ENCODE assay signal across 12 cellular contexts in genomic region chr3:155065537-155065936, GRCh38. TPM values are rescaled to one million over a fixed set of nuclear protein-coding genes. Genes with fewer than 3 reads are reported as not detected.
DNase-seq lines count a peak whose midpoint lies in the region; ATAC-seq, FAIRE-seq and TF ChIP-seq lines count a peak whose summit lies in the region.
"Had no signal": no experiment of that assay in that cellular context is flagged by ENCODE, and none has a peak within 500 bp of the region (broad histone marks: within the 10 kb centered on the region; RNA-seq: fewer than 3 reads in every experiment).

No MANE protein-coding gene starts in this region.

- H3K9ac ChIP-seq in astrocyte (ENCODE audit: low read length), result no peak overlapping the region

- H3K4me3 Mint-ChIP-seq in astrocyte (ENCODE audit: unreplicated experiment), result no peak overlapping the region
- H3K4me3 Mint-ChIP-seq: activated naive CD4-positive, alpha-beta T cell treated with anti-CD3 and anti-CD28 coated beads, Interleukin-2, amount 10 ng/mL, durations not matched to agents 7 days and 5 days; IgD-negative memory B cell had no signal

- H3K4me1 Mint-ChIP-seq in astrocyte (ENCODE audit: low read depth, unreplicated experiment), result peaks cover 44% of the 10 kb centered on the region
- H3K4me1 Mint-ChIP-seq: activated naive CD4-positive, alpha-beta T cell treated with anti-CD3 and anti-CD28 coated beads, Interleukin-2, amount 10 ng/mL, durations not matched to agents 7 days and 5 days; IgD-negative memory B cell had no signal

- H3K27me3 Mint-ChIP-seq in astrocyte (ENCODE audit: low read depth, unreplicated experiment), result no peaks in the 10 kb centered on the region
- H3K27me3 Mint-ChIP-seq: activated naive CD4-positive, alpha-beta T cell treated with anti-CD3 and anti-CD28 coated beads, Interleukin-2, amount 10 ng/mL, durations not matched to agents 7 days and 5 days; IgD-negative memory B cell had no signal

- H3K27me3 ChIP-seq in astrocyte (ENCODE audit: insufficient read depth, low read length) (no peaks in the 10 kb centered on the region), left lung (no peaks in the 10 kb centered on the region), BE2C (no peaks in the 10 kb centered on the region), A673 (replicated peaks; ENCODE audit: insufficient read depth, low read depth, low read length, poor library complexity) (no peaks in the 10 kb centered on the region)

- POLR2A ChIA-PET in A673 (lab: Charles Lee; ENCODE audit: low non-redundant PET), result no interaction called here

- H3K9me3 ChIP-seq in astrocyte (ENCODE audit: insufficient read depth, low read depth, low read length), result no peaks in the 10 kb centered on the region
- no peaks in the 10 kb centered on the region for H3K9me3 ChIP-seq in left lung
- no peaks in the 10 kb centered on the region for H3K9me3 ChIP-seq in BE2C
- no peaks in the 10 kb centered on the region for H3K9me3 ChIP-seq in A673 (ENCODE audit: low read depth, low read length, poor library complexity, severe bottlenecking)

- intact Hi-C loops in left lung (cut with DNase I) (no loop called here), A673 (cut with micrococcal nuclease; ENCODE audit: unreplicated experiment) (no loop called here)

- H3K4me2 ChIP-seq in astrocyte (ENCODE audit: low read length), result no peak overlapping the region

- no peaks in the 10 kb centered on the region for H4K20me1 ChIP-seq in astrocyte (ENCODE audit: insufficient read depth, low read length)

- TF ChIP-seq CTCF in astrocyte (IDR thresholded peaks at IDR 0.05; ENCODE audit: insufficient read depth, low read depth, low read length) (no peak), left lung (IDR thresholded peaks at IDR 0.05) (no peak), BE2C (IDR thresholded peaks at IDR 0.05; ENCODE audit: low read depth, low read length) (no peak), A673 (conservative IDR thresholded peaks at IDR 0.05; ENCODE audit: low read depth, low read length) (no peak)

- DNase-seq in CD1c-positive myeloid dendritic cell (ENCODE audit: extremely low spot score), result peak; percentile 39
- DNase-seq in HS-27A (ENCODE audit: low read depth), result peak; percentile 69
- DNase-seq in astrocyte (ENCODE audit: low read depth), result peak; percentile 66
- DNase-seq in left lung, result no peak
- DNase-seq in COLO668 (lab: John Stamatoyannopoulos, UW; ENCODE audit: unreplicated experiment), result no peak
- no peak for DNase-seq in BE2C
- DNase-seq in A673 (ENCODE audit: low spot score), result no peak
- no peak for DNase-seq in NCI-H2196 (lab: John Stamatoyannopoulos, UW; ENCODE audit: unreplicated experiment)
- DNase-seq: activated naive CD4-positive, alpha-beta T cell treated with anti-CD3 and anti-CD28 coated beads, Interleukin-2, amount 10 ng/mL, durations not matched to agents 7 days and 5 days; NCI-H774; WERI-Rb-1 had no signal

- peak overlapping the region; percentile 95 for H3K27ac Mint-ChIP-seq in astrocyte (ENCODE audit: unreplicated experiment)
- H3K27ac Mint-ChIP-seq: activated naive CD4-positive, alpha-beta T cell treated with anti-CD3 and anti-CD28 coated beads, Interleukin-2, amount 10 ng/mL, durations not matched to agents 7 days and 5 days; IgD-negative memory B cell had no signal

- no peaks in the 10 kb centered on the region for H3K9me3 Mint-ChIP-seq in astrocyte (ENCODE audit: unreplicated experiment)
- H3K9me3 Mint-ChIP-seq: activated naive CD4-positive, alpha-beta T cell treated with anti-CD3 and anti-CD28 coated beads, Interleukin-2, amount 10 ng/mL, durations not matched to agents 7 days and 5 days had no signal

- CTCF ChIA-PET in A673 (lab: Charles Lee), result no interaction called here

- H3K36me3 Mint-ChIP-seq in astrocyte (ENCODE audit: low read depth, unreplicated experiment), result no peaks in the 10 kb centered on the region
- H3K36me3 Mint-ChIP-seq: activated naive CD4-positive, alpha-beta T cell treated with anti-CD3 and anti-CD28 coated beads, Interleukin-2, amount 10 ng/mL, durations not matched to agents 7 days and 5 days; IgD-negative memory B cell had no signal

- H3K4me3 ChIP-seq in astrocyte (ENCODE audit: insufficient read depth, low read depth, low read length) (no peak overlapping the region), left lung (no peak overlapping the region), BE2C (ENCODE audit: low read depth, low read length) (no peak overlapping the region), A673 (ENCODE audit: low read depth, low read length, poor library complexity, severe bottlenecking) (no peak overlapping the region)

- peak; percentile 85 for ATAC-seq in left lung

- no peaks in the 10 kb centered on the region for H3K36me3 ChIP-seq in astrocyte (ENCODE audit: insufficient read depth, low read length)
- H3K36me3 ChIP-seq in left lung, result no peaks in the 10 kb centered on the region
- no peaks in the 10 kb centered on the region for H3K36me3 ChIP-seq in BE2C
- no peaks in the 10 kb centered on the region for H3K36me3 ChIP-seq in A673 (ENCODE audit: insufficient read depth, low read length, poor library complexity, severe bottlenecking)
- H3K36me3 ChIP-seq: WERI-Rb-1 had no signal

- no TSS peak for BruUV-seq in A673 (replicated peaks; lab: Mats Ljungman, UMichigan)

- H3K4me1 ChIP-seq in astrocyte (ENCODE audit: insufficient read depth, low read length) (peaks cover 11% of the 10 kb centered on the region), left lung (no peaks in the 10 kb centered on the region), BE2C (no peaks in the 10 kb centered on the region), A673 (ENCODE audit: insufficient read depth, low read length, poor library complexity, severe bottlenecking) (no peaks in the 10 kb centered on the region)

- H2AFZ ChIP-seq in astrocyte (ENCODE audit: low read depth, low read length), result no peak overlapping the region

- H3K27ac ChIP-seq in astrocyte (ENCODE audit: low read depth, low read length), result no peak overlapping the region
- no peak overlapping the region for H3K27ac ChIP-seq in left lung
- no peak overlapping the region for H3K27ac ChIP-seq in A673 (ENCODE audit: low read depth, low read length, poor library complexity, severe bottlenecking)
- H3K27ac ChIP-seq: WERI-Rb-1 had no signal

- no peaks in the 10 kb centered on the region for H3K79me2 ChIP-seq in astrocyte (ENCODE audit: insufficient read depth, low read length)

- peak; percentile 45 for FAIRE-seq in astrocyte (lab: Jason Lieb, UNC)

RNA-seq across cellular contexts. Expression of gene MME, which starts 14.6 kb away (rescaled TPM):
- 54.3 and 55.5 TPM in 2 replicates for total RNA-seq in astrocyte
- total RNA-seq in left lung, result 10 to 100 TPM in 1 of 2 donors, 1 to 10 TPM in 1; 9.1 to 24.3 TPM
- polyA plus RNA-seq in BE2C (2012; ENCODE audit: insufficient read depth, insufficient read length, low read depth), result not detected
- total RNA-seq in A673 (2021), result not detected in 2 replicates

Comparison
In these comparisons a context has a peak if more than half of its experiments do, and no peak if none do; other contexts are left out.
1. DNase-seq: peak in CD1c-positive myeloid dendritic cell (single experiment), HS-27A (single experiment) and astrocyte (single experiment); none in left lung (0 of 2), COLO668 (single experiment), BE2C (single experiment), A673 (single experiment) and NCI-H2196 (single experiment).